Comparison of ENCODE assay signal across 8 cellular contexts in genomic region chr5:139273572-139274264, GRCh38. TPM values are rescaled to one million over a fixed set of nuclear protein-coding genes. Genes with fewer than 3 reads are reported as not detected.
DNase-seq lines count a peak whose midpoint lies in the region; ATAC-seq and TF ChIP-seq lines count a peak whose summit lies in the region.

No MANE protein-coding gene starts in this region.

- H3K36me3 Mint-ChIP-seq in activated T-helper 2 cell treated with anti-CD3 and anti-CD28 coated beads, Interferon-gamma antibody, Interleukin-2, Interleukin-4, amounts not matched to agents 10 μg/mL and 5 μg/mL and 100 μg/mL, durations not matched to agents 14 hours and 24 hours and 36 hours (ENCODE audit: low read depth), result peaks cover 41% of the 10 kb centered on the region

- TF ChIP-seq EP300 in neural cell (conservative IDR thresholded peaks at IDR 0.05; ENCODE audit: poor library complexity, severe bottlenecking), result no peak

- TF ChIP-seq CTCF in DND-41 (IDR thresholded peaks at IDR 0.05; ENCODE audit: borderline replicate concordance, extremely low read depth, low read length, poor library complexity, severe bottlenecking), result peak; percentile 40
- peak; percentile 25 for TF ChIP-seq CTCF in fibroblast of the aortic adventitia (IDR thresholded peaks at IDR 0.05; ENCODE audit: insufficient read depth, low read length)
- TF ChIP-seq CTCF in neural cell (IDR thresholded peaks at IDR 0.05; ENCODE audit: poor library complexity, severe bottlenecking), result no peak

- H3K27ac ChIP-seq in DND-41 (ENCODE audit: low read length), result peak overlapping the region; percentile 75
- peak overlapping the region; percentile 92 for H3K27ac ChIP-seq in HUES64 (ENCODE audit: low read depth, low read length)
- H3K27ac ChIP-seq in neural cell (ENCODE audit: low read length), result no peak overlapping the region

- H2AFZ ChIP-seq in DND-41 (ENCODE audit: low read depth, low read length) (peak overlapping the region; percentile 78), neural cell (ENCODE audit: low read depth, low read length) (peak overlapping the region; percentile 1)

- peak overlapping the region; percentile 94 for H3K4me3 Mint-ChIP-seq in activated T-helper 2 cell treated with anti-CD3 and anti-CD28 coated beads, Interferon-gamma antibody, Interleukin-2, Interleukin-4, amounts not matched to agents 10 μg/mL and 5 μg/mL and 100 μg/mL, durations not matched to agents 14 hours and 24 hours and 36 hours (ENCODE audit: low read depth)
- peak overlapping the region; percentile 90 to 94 for H3K4me3 Mint-ChIP-seq in stimulated activated naive CD8-positive, alpha-beta T cell treated with anti-CD3 and anti-CD28 coated beads, Interleukin-15, amount 100 ng/mL, for 72 hours

- H3K4me1 Mint-ChIP-seq in activated T-helper 2 cell treated with anti-CD3 and anti-CD28 coated beads, Interferon-gamma antibody, Interleukin-2, Interleukin-4, amounts not matched to agents 10 μg/mL and 5 μg/mL and 100 μg/mL, durations not matched to agents 14 hours and 24 hours and 36 hours (ENCODE audit: low read depth), result peaks cover 42% of the 10 kb centered on the region
- peaks cover 77% of the 10 kb centered on the region for H3K4me1 Mint-ChIP-seq in stimulated activated naive CD8-positive, alpha-beta T cell treated with anti-CD3 and anti-CD28 coated beads, Interleukin-15, amount 100 ng/mL, for 72 hours

- intact Hi-C loops in activated T-helper 2 cell treated with anti-CD3 and anti-CD28 coated beads, Interferon-gamma antibody, Interleukin-2, Interleukin-4, amounts not matched to agents 10 μg/mL and 5 μg/mL and 100 μg/mL, durations not matched to agents 14 hours and 24 hours and 36 hours (cut with micrococcal nuclease), result loop anchor here (1.0 to 10.0 kb wide), 7 partner anchors 19 to 809 kb away; partner anchors contain the start of genes EGR1, HSPA9, MATR3 and SIL1

- H3K9ac ChIP-seq in DND-41 (ENCODE audit: low read depth, low read length) (peak overlapping the region; percentile 67), HUES64 (ENCODE audit: low read depth, low read length) (peak overlapping the region; percentile 100), neural cell (ENCODE audit: low read length) (peak overlapping the region; percentile 37)

- H4K20me1 ChIP-seq in DND-41 (ENCODE audit: insufficient read depth, low read length) (peaks cover 12% of the 10 kb centered on the region; the same call in 1 of the 2 replicates), neural cell (ENCODE audit: insufficient read depth) (no peaks in the 10 kb centered on the region)

- ATAC-seq in DND-41 (ENCODE audit: insufficient read depth, low read depth) (peak; percentile 82), GM21515 (IDR thresholded peaks at IDR 0.05; ENCODE audit: unreplicated experiment) (peak; percentile 81)
- peak; percentile 92 for ATAC-seq in stimulated activated naive CD8-positive, alpha-beta T cell treated with anti-CD3 and anti-CD28 coated beads, Interleukin-15, amount 100 ng/mL, for 72 hours

- no peaks in the 10 kb centered on the region for H3F3A ChIP-seq in neural cell (ENCODE audit: insufficient read depth, low read length, poor library complexity, severe bottlenecking)

- no peaks in the 10 kb centered on the region for H3K27me3 ChIP-seq in DND-41 (ENCODE audit: insufficient read depth, low read length, poor library complexity)
- no peaks in the 10 kb centered on the region for H3K27me3 ChIP-seq in HUES64 (ENCODE audit: insufficient read depth, low read length)
- peaks cover 5% of the 10 kb centered on the region for H3K27me3 ChIP-seq in neural cell (ENCODE audit: insufficient read depth, low read depth, low read length)

- H3K79me2 ChIP-seq in DND-41 (ENCODE audit: insufficient read depth, low read length) (peaks cover 56% of the 10 kb centered on the region), neural cell (replicated peaks; ENCODE audit: insufficient read depth, low read length) (no peaks in the 10 kb centered on the region)

- no peaks in the 10 kb centered on the region for H3K9me3 Mint-ChIP-seq in activated T-helper 2 cell treated with anti-CD3 and anti-CD28 coated beads, Interferon-gamma antibody, Interleukin-2, Interleukin-4, amounts not matched to agents 10 μg/mL and 5 μg/mL and 100 μg/mL, durations not matched to agents 14 hours and 24 hours and 36 hours
- H3K9me3 Mint-ChIP-seq in stimulated activated naive CD8-positive, alpha-beta T cell treated with anti-CD3 and anti-CD28 coated beads, Interleukin-15, amount 100 ng/mL, for 72 hours, result no peaks in the 10 kb centered on the region

- WGBS in HUES64, result 3% methylated on average over 44 of the region's 44 CpGs

- TF ChIP-seq RAD21 in neural cell (conservative IDR thresholded peaks at IDR 0.05), result no peak

- H3K36me3 ChIP-seq in DND-41 (ENCODE audit: insufficient read depth, low read length) (peaks cover 32% of the 10 kb centered on the region), HUES64 (ENCODE audit: insufficient read depth, low read length) (peaks cover 40% of the 10 kb centered on the region), neural cell (ENCODE audit: insufficient read depth, low read length) (no peaks in the 10 kb centered on the region)

- H3K9me3 ChIP-seq in DND-41 (ENCODE audit: insufficient read depth, low read length, severe bottlenecking), result no peaks in the 10 kb centered on the region
- no peaks in the 10 kb centered on the region for H3K9me3 ChIP-seq in HUES64 (ENCODE audit: insufficient read depth, low read depth, low read length)
- H3K9me3 ChIP-seq in neural cell (ENCODE audit: low read length), result no peaks in the 10 kb centered on the region

- H3K27ac Mint-ChIP-seq in activated T-helper 2 cell treated with anti-CD3 and anti-CD28 coated beads, Interferon-gamma antibody, Interleukin-2, Interleukin-4, amounts not matched to agents 10 μg/mL and 5 μg/mL and 100 μg/mL, durations not matched to agents 14 hours and 24 hours and 36 hours, result peak overlapping the region; percentile 42
- H3K27ac Mint-ChIP-seq in stimulated activated naive CD8-positive, alpha-beta T cell treated with anti-CD3 and anti-CD28 coated beads, Interleukin-15, amount 100 ng/mL, for 72 hours, result peak overlapping the region; percentile 83 to 96

- H3K4me2 ChIP-seq in DND-41 (ENCODE audit: insufficient read depth, low read length), result peak overlapping the region; percentile 83
- H3K4me2 ChIP-seq in neural cell (ENCODE audit: low read length), result peak overlapping the region; percentile 17

- H3K4me1 ChIP-seq in DND-41 (ENCODE audit: insufficient read depth, low read length) (peaks cover 62% of the 10 kb centered on the region), HUES64 (ENCODE audit: insufficient read depth, low read length) (peaks cover 36% of the 10 kb centered on the region)

- no peaks in the 10 kb centered on the region for H3K9me2 ChIP-seq in neural cell (ENCODE audit: insufficient read depth, low read length)

- DNase-seq in DND-41 (peak; percentile 88), RPMI7951 (ENCODE audit: low read depth) (peak; percentile 84), fibroblast of the aortic adventitia (ENCODE audit: low read depth) (peak; percentile 75)
- DNase-seq in activated T-helper 2 cell treated with anti-CD3 and anti-CD28 coated beads, Interferon-gamma antibody, Interleukin-2, Interleukin-4, amounts not matched to agents 10 μg/mL and 5 μg/mL and 100 μg/mL, durations not matched to agents 14 hours and 24 hours and 36 hours (ENCODE audit: low spot score), result peak; percentile 88
- DNase-seq in stimulated activated naive CD8-positive, alpha-beta T cell treated with anti-CD3 and anti-CD28 coated beads, Interleukin-15, amount 100 ng/mL, for 72 hours, result peak; percentile 91 to 93

- peak overlapping the region; percentile 71 to 74 for H3K4me3 ChIP-seq in DND-41 (ENCODE audit: low read depth in 1 of 2, low read length in 2 of 2)
- H3K4me3 ChIP-seq in HUES64 (ENCODE audit: low read length), result peak overlapping the region; percentile 86
- peak overlapping the region; percentile 82 for H3K4me3 ChIP-seq in fibroblast of the aortic adventitia (ENCODE audit: low read depth, low read length)
- peak overlapping the region; percentile 61 for H3K4me3 ChIP-seq in neural cell (ENCODE audit: low read length)

- H3K27me3 Mint-ChIP-seq in activated T-helper 2 cell treated with anti-CD3 and anti-CD28 coated beads, Interferon-gamma antibody, Interleukin-2, Interleukin-4, amounts not matched to agents 10 μg/mL and 5 μg/mL and 100 μg/mL, durations not matched to agents 14 hours and 24 hours and 36 hours (ENCODE audit: low read depth), result no peaks in the 10 kb centered on the region
- no peaks in the 10 kb centered on the region for H3K27me3 Mint-ChIP-seq in stimulated activated naive CD8-positive, alpha-beta T cell treated with anti-CD3 and anti-CD28 coated beads, Interleukin-15, amount 100 ng/mL, for 72 hours

TF ChIP-seq in neural cell, 6 proteins besides CTCF, POLR2A, EP300 and RAD21 (continues in another document):
- TF ChIP-seq MXI1 (conservative IDR thresholded peaks at IDR 0.05; ENCODE audit: poor library complexity, severe bottlenecking), result no peak
- TF ChIP-seq TAF1 (IDR thresholded peaks at IDR 0.05; ENCODE audit: low read depth), result no peak
- no peak for TF ChIP-seq EZH2 (IDR thresholded peaks at IDR 0.05; ENCODE audit: borderline replicate concordance, insufficient read depth, low read length, poor library complexity, severe bottlenecking)
- TF ChIP-seq POLR2AphosphoS5 (IDR thresholded peaks at IDR 0.05), result no peak
- no peak for TF ChIP-seq SMC3 (conservative IDR thresholded peaks at IDR 0.05; ENCODE audit: poor library complexity)

RNA-seq across cellular contexts. Expression of gene MATR3, which starts 19.8 kb away (rescaled TPM):
- 432 TPM for polyA plus RNA-seq in HUES64 (2013, experiment 1 of 2)
- 426 TPM for polyA plus RNA-seq in HUES64 (2013, experiment 2 of 2)
- 209 and 241 TPM in 2 replicates for total RNA-seq in RPMI7951 (2014; rRNA removed; shearing (Covaris generic))
- total RNA-seq in activated T-helper 2 cell treated with anti-CD3 and anti-CD28 coated beads, Interferon-gamma antibody, Interleukin-2, Interleukin-4, amounts not matched to agents 10 μg/mL and 5 μg/mL and 100 μg/mL, durations not matched to agents 14 hours and 24 hours and 36 hours, result 259 TPM in 2 replicates
- 274 and 438 TPM in 2 replicates for total RNA-seq in fibroblast of the aortic adventitia (ENCODE audit: low replicate concordance)
- polyA plus RNA-seq in neural cell, result 920 and 1,016 TPM in 2 replicates
- 1,092 and 1,245 TPM in 2 replicates for polyA minus RNA-seq in neural cell

Comparison
In these comparisons a context has a peak if more than half of its experiments do, and no peak if none do; other contexts are left out.
1. H3K9ac ChIP-seq: peak in every context shown above with its lines; median percentile 100 in HUES64; 67 in DND-41; 37 in neural cell.